ENCODE assay signal across 1 cellular context in genomic region chr11:208177-208916, GRCh38.
TF ChIP-seq lines count a peak whose summit lies in the region.

No MANE protein-coding gene starts in this region.

TF ChIP-seq in K562, 482 proteins besides CTCF, POLR2A, EP300 and RAD21 (continued from another document and continues in another):
- TF ChIP-seq RREB1 (CRISPR knock-in tag; IDR thresholded peaks at IDR 0.05) (no peak), SP1 (CRISPR knock-in tag; IDR thresholded peaks at IDR 0.05) (peak; percentile 60), ZNF143 (CRISPR knock-in tag; IDR thresholded peaks at IDR 0.05) (peak; percentile 73), ERF (CRISPR knock-in tag; IDR thresholded peaks at IDR 0.05) (no peak), SIN3A (IDR thresholded peaks at IDR 0.05; ENCODE audit: borderline replicate concordance in 2 of 2, control insufficient read depth in 1 of 2, low read depth in 2 of 2, low read length in 2 of 2) (peak; percentile 82 to 89; a peak in 2 of 4 replicates), E2F3 (CRISPR knock-in tag; IDR thresholded peaks at IDR 0.05) (no peak), GATAD2B (IDR thresholded peaks at IDR 0.05; ENCODE audit: borderline replicate concordance) (0 out of 2 replicates have a peak, but pooled peaks have one; percentile 16), MAFK (IDR thresholded peaks at IDR 0.05; ENCODE audit: low read length) (no peak), STAT5B (CRISPR knock-in tag; IDR thresholded peaks at IDR 0.05) (no peak), JUND (IDR thresholded peaks at IDR 0.05; ENCODE audit: borderline replicate concordance, low read depth, low read length) (peak; percentile 12; the same call in 1 of the 2 replicates), JUND (tag; IDR thresholded peaks at IDR 0.05; ENCODE audit: borderline replicate concordance, low read depth, low read length) (no peak; the same call in 2 of the 3 replicates), ZNF764 (CRISPR knock-in tag; IDR thresholded peaks at IDR 0.05; ENCODE audit: low read depth) (no peak), ZNF717 (CRISPR knock-in tag; IDR thresholded peaks at IDR 0.05) (no peak), ZFX (CRISPR knock-in tag; IDR thresholded peaks at IDR 0.05) (peak; percentile 72), ZBTB17 (CRISPR knock-in tag; IDR thresholded peaks at IDR 0.05) (no peak; the same call in 1 of the 2 replicates), ZNF395 (CRISPR knock-in tag; IDR thresholded peaks at IDR 0.05) (peak; percentile 90; the same call in 1 of the 2 replicates), ATF4 (CRISPR knock-in tag; IDR thresholded peaks at IDR 0.05) (no peak), U2AF1 (optimal IDR thresholded peaks at IDR 0.05; ENCODE audit: low read depth, low read length) (no peak), THAP12 (CRISPR knock-in tag; IDR thresholded peaks at IDR 0.05) (peak; percentile 82), IRF9 (tag; IDR thresholded peaks at IDR 0.05) (no peak), HDAC3 (IDR thresholded peaks at IDR 0.05; ENCODE audit: borderline replicate concordance, partially characterized antibody) (no peak), AFF1 (IDR thresholded peaks at IDR 0.05; ENCODE audit: low read depth in 1 of 2, partially characterized antibody in 2 of 2) (peak in 1 of 2 experiments; percentile 84), KLF1 (tag; IDR thresholded peaks at IDR 0.05) (no peak), CCNT2 (IDR thresholded peaks at IDR 0.05; ENCODE audit: borderline replicate concordance, extremely low read depth, insufficient read length, low read depth, low read length) (peak; percentile 93), UBTF (IDR thresholded peaks at IDR 0.05; ENCODE audit: borderline replicate concordance in 1 of 2, low read depth in 2 of 2, low read length in 2 of 2) (0 out of 4 replicates have a peak, but pooled peaks of 1 of the 2 experiments have one; percentile 50), RBFOX2 (IDR thresholded peaks at IDR 0.05; ENCODE audit: low read depth, low read length) (peak; percentile 35), ARID1B (IDR thresholded peaks at IDR 0.05) (no peak), MNT (conservative IDR thresholded peaks at IDR 0.05) (peak; percentile 41 to 77; a peak in 3 of 4 replicates), HDAC8 (tag; IDR thresholded peaks at IDR 0.05) (no peak), ZNF668 (CRISPR knock-in tag; IDR thresholded peaks at IDR 0.05) (no peak), NFRKB (IDR thresholded peaks at IDR 0.05; ENCODE audit: low read depth) (peak; percentile 50)
